ENCODE assay signal across 1 cellular context in the genomic region with DNA sequence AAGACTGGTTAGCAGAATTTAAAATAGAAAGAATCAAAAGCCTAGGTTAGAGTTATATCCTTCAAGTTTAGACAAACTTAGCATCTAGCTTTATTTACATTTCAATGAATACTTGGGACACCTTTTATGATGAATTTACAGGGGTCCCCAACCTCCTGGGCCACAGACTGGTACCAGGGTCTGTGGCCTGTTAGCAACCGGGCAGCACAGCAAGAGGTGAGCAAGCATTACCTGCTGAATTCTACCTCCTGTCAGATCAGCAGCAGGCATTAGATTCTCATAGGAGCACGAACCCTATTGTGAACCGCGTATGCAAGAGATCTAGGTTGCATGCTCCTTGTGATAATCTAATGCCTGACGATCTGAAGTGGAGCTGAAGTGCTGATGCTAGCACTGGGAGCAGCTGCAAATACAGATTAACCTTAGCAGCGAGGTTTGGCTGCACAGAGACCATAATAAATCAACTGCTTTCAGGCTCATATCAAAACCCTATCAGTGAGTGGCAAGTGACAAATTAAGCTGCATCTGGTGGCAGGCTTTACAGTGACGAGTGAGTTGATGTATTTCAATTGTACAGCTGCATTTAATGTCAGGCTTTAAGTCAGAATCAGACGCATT.
TF ChIP-seq lines count a peak whose summit lies in the region.

No MANE protein-coding gene starts in this region.

TF ChIP-seq in K562, 482 proteins besides CTCF, POLR2A, EP300 and RAD21 (continued from another document and continues in another):
- TF ChIP-seq MAFG (tag; conservative IDR thresholded peaks at IDR 0.05) (peak; percentile 69), ZNF75A (CRISPR knock-in tag; IDR thresholded peaks at IDR 0.05) (no peak), TBL1XR1 (IDR thresholded peaks at IDR 0.05; ENCODE audit: low read length in 2 of 2) (peak in 1 of 2 experiments; percentile 75; a peak in 2 of 4 replicates), ZNF431 (CRISPR knock-in tag; IDR thresholded peaks at IDR 0.05) (no peak), TCF3 (CRISPR knock-in tag; IDR thresholded peaks at IDR 0.05) (peak; percentile 96), MYNN (IDR thresholded peaks at IDR 0.05) (0 out of 2 replicates have a peak, but pooled peaks have one; percentile 74), MYNN (CRISPR knock-in tag; IDR thresholded peaks at IDR 0.05) (no peak), NFE2 (IDR thresholded peaks at IDR 0.05; ENCODE audit: low read depth) (peak; percentile 66), TAF9B (IDR thresholded peaks at IDR 0.05; ENCODE audit: partially characterized antibody) (peak; percentile 66), RBBP5 (IDR thresholded peaks at IDR 0.05; ENCODE audit: borderline replicate concordance, insufficient read depth, low read length, poor library complexity, severe bottlenecking) (peak; percentile 11), CTBP1 (IDR thresholded peaks at IDR 0.05; ENCODE audit: borderline replicate concordance) (peak; percentile 72; the same call in 1 of the 2 replicates), MAFK (IDR thresholded peaks at IDR 0.05; ENCODE audit: low read length) (peak; percentile 63), ZBTB1 (CRISPR knock-in tag; IDR thresholded peaks at IDR 0.05; ENCODE audit: borderline replicate concordance, low read depth) (no peak), TRIM24 (IDR thresholded peaks at IDR 0.05) (peak; percentile 96 to 98), ZEB2 (IDR thresholded peaks at IDR 0.05) (peak; percentile 79), ATF7 (IDR thresholded peaks at IDR 0.05) (peak; percentile 49), GABPB1 (CRISPR knock-in tag; IDR thresholded peaks at IDR 0.05) (0 out of 2 replicates have a peak, but pooled peaks have one; percentile 40), PHTF2 (CRISPR knock-in tag; IDR thresholded peaks at IDR 0.05) (no peak), ZBED1 (IDR thresholded peaks at IDR 0.05) (peak; percentile 55; the same call in 1 of the 2 replicates), PML (IDR thresholded peaks at IDR 0.05; ENCODE audit: low read length) (peak; percentile 98), POLR2B (IDR thresholded peaks at IDR 0.05; ENCODE audit: low read depth, partially characterized antibody) (no peak), ZKSCAN8 (CRISPR knock-in tag; IDR thresholded peaks at IDR 0.05) (peak; percentile 47; the same call in 1 of the 2 replicates), DPF2 (IDR thresholded peaks at IDR 0.05) (peak; percentile 99), CREM (IDR thresholded peaks at IDR 0.05; ENCODE audit: low read depth) (peak; percentile 75), ARID1B (IDR thresholded peaks at IDR 0.05) (peak; percentile 99), GATA2 (CRISPR knock-in tag; IDR thresholded peaks at IDR 0.05) (peak; percentile 91), POLR2AphosphoS5 (IDR thresholded peaks at IDR 0.05; ENCODE audit: control insufficient read depth, insufficient read depth, low read depth, low read length) (peak; percentile 98), CREB1 (IDR thresholded peaks at IDR 0.05) (peak; percentile 80), CREB1 (CRISPR knock-in tag; IDR thresholded peaks at IDR 0.05) (peak; percentile 51; the same call in 1 of the 2 replicates), RAD51 (IDR thresholded peaks at IDR 0.05; ENCODE audit: borderline replicate concordance, low read depth) (peak; percentile 48; the same call in 1 of the 2 replicates), PCBP2 (IDR thresholded peaks at IDR 0.05; ENCODE audit: low read depth, low read length, poor library complexity, severe bottlenecking) (no peak), HDAC1 (IDR thresholded peaks at IDR 0.05) (peak; percentile 54 to 83; a peak in 3 of 4 replicates), GATAD2A (IDR thresholded peaks at IDR 0.05) (0 out of 2 replicates have a peak, but pooled peaks have one; percentile 68), SOX6 (IDR thresholded peaks at IDR 0.05) (peak; percentile 91), DACH1 (IDR thresholded peaks at IDR 0.05; ENCODE audit: partially characterized antibody) (peak; percentile 84), SETDB1 (IDR thresholded peaks at IDR 0.05; ENCODE audit: low read length) (no peak), KHSRP (IDR thresholded peaks at IDR 0.05) (peak; percentile 71; the same call in 1 of the 2 replicates), KDM1A (IDR thresholded peaks at IDR 0.05) (peak; percentile 93 to 95)
- TF ChIP-seq, protein P1, sequence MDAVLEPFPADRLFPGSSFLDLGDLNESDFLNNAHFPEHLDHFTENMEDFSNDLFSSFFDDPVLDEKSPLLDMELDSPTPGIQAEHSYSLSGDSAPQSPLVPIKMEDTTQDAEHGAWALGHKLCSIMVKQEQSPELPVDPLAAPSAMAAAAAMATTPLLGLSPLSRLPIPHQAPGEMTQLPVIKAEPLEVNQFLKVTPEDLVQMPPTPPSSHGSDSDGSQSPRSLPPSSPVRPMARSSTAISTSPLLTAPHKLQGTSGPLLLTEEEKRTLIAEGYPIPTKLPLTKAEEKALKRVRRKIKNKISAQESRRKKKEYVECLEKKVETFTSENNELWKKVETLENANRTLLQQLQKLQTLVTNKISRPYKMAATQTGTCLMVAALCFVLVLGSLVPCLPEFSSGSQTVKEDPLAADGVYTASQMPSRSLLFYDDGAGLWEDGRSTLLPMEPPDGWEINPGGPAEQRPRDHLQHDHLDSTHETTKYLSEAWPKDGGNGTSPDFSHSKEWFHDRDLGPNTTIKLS (IDR thresholded peaks at IDR 0.05; ENCODE audit: borderline replicate concordance, low read depth) = peak; percentile 59; the same call in 1 of the 2 replicates
- TF ChIP-seq, protein P2, sequence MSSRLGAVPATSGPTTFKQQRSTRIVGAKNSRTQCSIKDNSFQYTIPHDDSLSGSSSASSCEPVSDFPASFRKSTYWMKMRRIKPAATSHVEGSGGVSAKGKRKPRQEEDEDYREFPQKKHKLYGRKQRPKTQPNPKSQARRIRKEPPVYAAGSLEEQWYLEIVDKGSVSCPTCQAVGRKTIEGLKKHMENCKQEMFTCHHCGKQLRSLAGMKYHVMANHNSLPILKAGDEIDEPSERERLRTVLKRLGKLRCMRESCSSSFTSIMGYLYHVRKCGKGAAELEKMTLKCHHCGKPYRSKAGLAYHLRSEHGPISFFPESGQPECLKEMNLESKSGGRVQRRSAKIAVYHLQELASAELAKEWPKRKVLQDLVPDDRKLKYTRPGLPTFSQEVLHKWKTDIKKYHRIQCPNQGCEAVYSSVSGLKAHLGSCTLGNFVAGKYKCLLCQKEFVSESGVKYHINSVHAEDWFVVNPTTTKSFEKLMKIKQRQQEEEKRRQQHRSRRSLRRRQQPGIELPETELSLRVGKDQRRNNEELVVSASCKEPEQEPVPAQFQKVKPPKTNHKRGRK (tag; IDR thresholded peaks at IDR 0.05) = no peak
- TF ChIP-seq, protein P3, sequence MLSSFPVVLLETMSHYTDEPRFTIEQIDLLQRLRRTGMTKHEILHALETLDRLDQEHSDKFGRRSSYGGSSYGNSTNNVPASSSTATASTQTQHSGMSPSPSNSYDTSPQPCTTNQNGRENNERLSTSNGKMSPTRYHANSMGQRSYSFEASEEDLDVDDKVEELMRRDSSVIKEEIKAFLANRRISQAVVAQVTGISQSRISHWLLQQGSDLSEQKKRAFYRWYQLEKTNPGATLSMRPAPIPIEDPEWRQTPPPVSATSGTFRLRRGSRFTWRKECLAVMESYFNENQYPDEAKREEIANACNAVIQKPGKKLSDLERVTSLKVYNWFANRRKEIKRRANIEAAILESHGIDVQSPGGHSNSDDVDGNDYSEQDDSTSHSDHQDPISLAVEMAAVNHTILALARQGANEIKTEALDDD (IDR thresholded peaks at IDR 0.05) = no peak
- TF ChIP-seq, protein P4, sequence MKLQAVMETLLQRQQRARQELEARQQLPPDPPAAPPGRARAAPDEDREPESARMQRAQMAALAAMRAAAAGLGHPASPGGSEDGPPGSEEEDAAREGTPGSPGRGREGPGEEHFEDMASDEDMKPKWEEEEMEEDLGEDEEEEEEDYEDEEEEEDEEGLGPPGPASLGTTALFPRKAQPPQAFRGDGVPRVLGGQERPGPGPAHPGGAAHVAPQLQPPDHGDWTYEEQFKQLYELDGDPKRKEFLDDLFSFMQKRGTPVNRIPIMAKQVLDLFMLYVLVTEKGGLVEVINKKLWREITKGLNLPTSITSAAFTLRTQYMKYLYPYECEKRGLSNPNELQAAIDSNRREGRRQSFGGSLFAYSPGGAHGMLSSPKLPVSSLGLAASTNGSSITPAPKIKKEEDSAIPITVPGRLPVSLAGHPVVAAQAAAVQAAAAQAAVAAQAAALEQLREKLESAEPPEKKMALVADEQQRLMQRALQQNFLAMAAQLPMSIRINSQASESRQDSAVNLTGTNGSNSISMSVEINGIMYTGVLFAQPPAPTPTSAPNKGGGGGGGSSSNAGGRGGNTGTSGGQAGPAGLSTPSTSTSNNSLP (IDR thresholded peaks at IDR 0.05; ENCODE audit: borderline replicate concordance, low read depth, low read length) = peak; percentile 100
- TF ChIP-seq, protein P5, sequence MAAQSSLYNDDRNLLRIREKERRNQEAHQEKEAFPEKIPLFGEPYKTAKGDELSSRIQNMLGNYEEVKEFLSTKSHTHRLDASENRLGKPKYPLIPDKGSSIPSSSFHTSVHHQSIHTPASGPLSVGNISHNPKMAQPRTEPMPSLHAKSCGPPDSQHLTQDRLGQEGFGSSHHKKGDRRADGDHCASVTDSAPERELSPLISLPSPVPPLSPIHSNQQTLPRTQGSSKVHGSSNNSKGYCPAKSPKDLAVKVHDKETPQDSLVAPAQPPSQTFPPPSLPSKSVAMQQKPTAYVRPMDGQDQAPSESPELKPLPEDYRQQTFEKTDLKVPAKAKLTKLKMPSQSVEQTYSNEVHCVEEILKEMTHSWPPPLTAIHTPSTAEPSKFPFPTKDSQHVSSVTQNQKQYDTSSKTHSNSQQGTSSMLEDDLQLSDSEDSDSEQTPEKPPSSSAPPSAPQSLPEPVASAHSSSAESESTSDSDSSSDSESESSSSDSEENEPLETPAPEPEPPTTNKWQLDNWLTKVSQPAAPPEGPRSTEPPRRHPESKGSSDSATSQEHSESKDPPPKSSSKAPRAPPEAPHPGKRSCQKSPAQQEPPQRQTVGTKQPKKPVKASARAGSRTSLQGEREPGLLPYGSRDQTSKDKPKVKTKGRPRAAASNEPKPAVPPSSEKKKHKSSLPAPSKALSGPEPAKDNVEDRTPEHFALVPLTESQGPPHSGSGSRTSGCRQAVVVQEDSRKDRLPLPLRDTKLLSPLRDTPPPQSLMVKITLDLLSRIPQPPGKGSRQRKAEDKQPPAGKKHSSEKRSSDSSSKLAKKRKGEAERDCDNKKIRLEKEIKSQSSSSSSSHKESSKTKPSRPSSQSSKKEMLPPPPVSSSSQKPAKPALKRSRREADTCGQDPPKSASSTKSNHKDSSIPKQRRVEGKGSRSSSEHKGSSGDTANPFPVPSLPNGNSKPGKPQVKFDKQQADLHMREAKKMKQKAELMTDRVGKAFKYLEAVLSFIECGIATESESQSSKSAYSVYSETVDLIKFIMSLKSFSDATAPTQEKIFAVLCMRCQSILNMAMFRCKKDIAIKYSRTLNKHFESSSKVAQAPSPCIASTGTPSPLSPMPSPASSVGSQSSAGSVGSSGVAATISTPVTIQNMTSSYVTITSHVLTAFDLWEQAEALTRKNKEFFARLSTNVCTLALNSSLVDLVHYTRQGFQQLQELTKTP (IDR thresholded peaks at IDR 0.05; ENCODE audit: low read depth in 1 of 2, partially characterized antibody in 2 of 2) = peak in 1 of 2 experiments; percentile 51
- TF ChIP-seq, protein P6, sequence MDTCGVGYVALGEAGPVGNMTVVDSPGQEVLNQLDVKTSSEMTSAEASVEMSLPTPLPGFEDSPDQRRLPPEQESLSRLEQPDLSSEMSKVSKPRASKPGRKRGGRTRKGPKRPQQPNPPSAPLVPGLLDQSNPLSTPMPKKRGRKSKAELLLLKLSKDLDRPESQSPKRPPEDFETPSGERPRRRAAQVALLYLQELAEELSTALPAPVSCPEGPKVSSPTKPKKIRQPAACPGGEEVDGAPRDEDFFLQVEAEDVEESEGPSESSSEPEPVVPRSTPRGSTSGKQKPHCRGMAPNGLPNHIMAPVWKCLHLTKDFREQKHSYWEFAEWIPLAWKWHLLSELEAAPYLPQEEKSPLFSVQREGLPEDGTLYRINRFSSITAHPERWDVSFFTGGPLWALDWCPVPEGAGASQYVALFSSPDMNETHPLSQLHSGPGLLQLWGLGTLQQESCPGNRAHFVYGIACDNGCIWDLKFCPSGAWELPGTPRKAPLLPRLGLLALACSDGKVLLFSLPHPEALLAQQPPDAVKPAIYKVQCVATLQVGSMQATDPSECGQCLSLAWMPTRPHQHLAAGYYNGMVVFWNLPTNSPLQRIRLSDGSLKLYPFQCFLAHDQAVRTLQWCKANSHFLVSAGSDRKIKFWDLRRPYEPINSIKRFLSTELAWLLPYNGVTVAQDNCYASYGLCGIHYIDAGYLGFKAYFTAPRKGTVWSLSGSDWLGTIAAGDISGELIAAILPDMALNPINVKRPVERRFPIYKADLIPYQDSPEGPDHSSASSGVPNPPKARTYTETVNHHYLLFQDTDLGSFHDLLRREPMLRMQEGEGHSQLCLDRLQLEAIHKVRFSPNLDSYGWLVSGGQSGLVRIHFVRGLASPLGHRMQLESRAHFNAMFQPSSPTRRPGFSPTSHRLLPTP (IDR thresholded peaks at IDR 0.05; ENCODE audit: borderline replicate concordance, extremely low read depth, insufficient read length) = no peak
- TF ChIP-seq, protein P7, sequence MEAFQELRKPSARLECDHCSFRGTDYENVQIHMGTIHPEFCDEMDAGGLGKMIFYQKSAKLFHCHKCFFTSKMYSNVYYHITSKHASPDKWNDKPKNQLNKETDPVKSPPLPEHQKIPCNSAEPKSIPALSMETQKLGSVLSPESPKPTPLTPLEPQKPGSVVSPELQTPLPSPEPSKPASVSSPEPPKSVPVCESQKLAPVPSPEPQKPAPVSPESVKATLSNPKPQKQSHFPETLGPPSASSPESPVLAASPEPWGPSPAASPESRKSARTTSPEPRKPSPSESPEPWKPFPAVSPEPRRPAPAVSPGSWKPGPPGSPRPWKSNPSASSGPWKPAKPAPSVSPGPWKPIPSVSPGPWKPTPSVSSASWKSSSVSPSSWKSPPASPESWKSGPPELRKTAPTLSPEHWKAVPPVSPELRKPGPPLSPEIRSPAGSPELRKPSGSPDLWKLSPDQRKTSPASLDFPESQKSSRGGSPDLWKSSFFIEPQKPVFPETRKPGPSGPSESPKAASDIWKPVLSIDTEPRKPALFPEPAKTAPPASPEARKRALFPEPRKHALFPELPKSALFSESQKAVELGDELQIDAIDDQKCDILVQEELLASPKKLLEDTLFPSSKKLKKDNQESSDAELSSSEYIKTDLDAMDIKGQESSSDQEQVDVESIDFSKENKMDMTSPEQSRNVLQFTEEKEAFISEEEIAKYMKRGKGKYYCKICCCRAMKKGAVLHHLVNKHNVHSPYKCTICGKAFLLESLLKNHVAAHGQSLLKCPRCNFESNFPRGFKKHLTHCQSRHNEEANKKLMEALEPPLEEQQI (IDR thresholded peaks at IDR 0.05) = peak; percentile 91
